Comparison of ENCODE assay signal across 25 cellular contexts in genomic region chr15:40250304-40250656, GRCh38. TPM values are rescaled to one million over a fixed set of nuclear protein-coding genes. Genes with fewer than 3 reads are reported as not detected.
DNase-seq lines count a peak whose midpoint lies in the region; ATAC-seq, FAIRE-seq and TF ChIP-seq lines count a peak whose summit lies in the region.
"Had no signal": no experiment of that assay in that cellular context is flagged by ENCODE, and none has a peak within 500 bp of the region (broad histone marks: within the 10 kb centered on the region; RNA-seq: fewer than 3 reads in every experiment).

No MANE protein-coding gene starts in this region.

- no peak overlapping the region for H2AFZ ChIP-seq in keratinocyte (ENCODE audit: control insufficient read depth, low read length)
- H2AFZ ChIP-seq: GM23248 had no signal

- H3K9me3 ChIP-seq in heart left ventricle (no peaks in the 10 kb centered on the region), keratinocyte (ENCODE audit: control insufficient read depth, low read depth, low read length) (no peaks in the 10 kb centered on the region)

- H3K27ac ChIP-seq in heart left ventricle (no peak overlapping the region), VCaP (peak overlapping the region; percentile 82), keratinocyte (ENCODE audit: control insufficient read depth, insufficient read depth, low read length) (no peak overlapping the region)
- H3K27ac ChIP-seq: C4-2B, GM23248, KMS-11 had no signal

- H3K36me3 ChIP-seq in heart left ventricle: no peaks in the 10 kb centered on the region
- peaks cover 16 to 18% of the 10 kb centered on the region in 2 experiments for H3K36me3 ChIP-seq in keratinocyte (ENCODE audit: control insufficient read depth in 2 of 2, extremely low read depth in 1 of 2, insufficient read depth in 2 of 2, low read length in 2 of 2)

- no peak for TF ChIP-seq POLR2A in heart left ventricle (IDR thresholded peaks at IDR 0.05)

- H3K4me3 ChIP-seq in heart left ventricle: no peak overlapping the region
- no peak overlapping the region for H3K4me3 ChIP-seq in keratinocyte (ENCODE audit: control insufficient read depth in 2 of 3, extremely low read depth in 1 of 3, insufficient read depth in 2 of 3, low read depth in 1 of 3, low read length in 3 of 3)
- H3K4me3 ChIP-seq: GM23248 had no signal

- WGBS in heart left ventricle, 4 donors: 88 to 95% (median 93%) methylated on average over 8 of the region's 8 CpGs

- no peak overlapping the region for H3K9ac ChIP-seq in keratinocyte (ENCODE audit: control insufficient read depth, extremely low read depth, insufficient read depth, low read length)
- H3K9ac ChIP-seq: GM23248, KMS-11 had no signal

- H3K27me3 ChIP-seq in heart left ventricle (peaks cover 0 to 32% (median 3%) of the 10 kb centered on the region in 9 donors), keratinocyte (ENCODE audit: control insufficient read depth, extremely low read depth, insufficient read depth, low read length) (no peaks in the 10 kb centered on the region)

- no peak for FAIRE-seq in keratinocyte (lab: Jason Lieb, UNC)
- FAIRE-seq: GM12892 had no signal

- H3K9me1 ChIP-seq in keratinocyte (ENCODE audit: control insufficient read depth, extremely low read depth, insufficient read depth, low read length): no peaks in the 10 kb centered on the region

- TF ChIP-seq CTCF in heart left ventricle (IDR thresholded peaks at IDR 0.05): no peak
- no peak for TF ChIP-seq CTCF in VCaP (conservative IDR thresholded peaks at IDR 0.05)
- TF ChIP-seq CTCF in keratinocyte (optimal IDR thresholded peaks at IDR 0.05 in 1 of 3, IDR thresholded peaks at IDR 0.05 in 1 of 3, conservative IDR thresholded peaks at IDR 0.05 in 1 of 3; ENCODE audit: extremely low read depth in 1 of 3, insufficient read depth in 2 of 3, low read length in 3 of 3): no peak

- peaks cover 3% of the 10 kb centered on the region for H3K79me2 ChIP-seq in keratinocyte (ENCODE audit: control insufficient read depth, insufficient read depth, low read length)

- DNase-seq in cardiac septum (ENCODE audit: low spot score) (peak; percentile 17), heart left ventricle (no peak), keratinocyte (ENCODE audit: low read depth, low spot score) (no peak), NCI-H748 treated with DMSO at 0.1 percent for 48 hours (lab: John Stamatoyannopoulos, UW) (no peak), occipital lobe (lab: John Stamatoyannopoulos, UW) (no peak)
- DNase-seq: Calu3, DMS153, H9, NCI-H1105, NCI-H2029 treated with DMSO at 0.1 percent for 48 hours, NCI-H345, NCI-H524, OCI-M1, SIG-M5 had no signal

- no peak for ATAC-seq in heart left ventricle
- ATAC-seq in HG02885 (IDR thresholded peaks at IDR 0.05; ENCODE audit: poor library complexity, unreplicated experiment): no peak

- H3K4me1 ChIP-seq in heart left ventricle (peaks cover 0 to 36% (median 17%) of the 10 kb centered on the region in 12 donors), keratinocyte (ENCODE audit: control insufficient read depth, extremely low read depth, insufficient read depth, low read length) (peaks cover 59% of the 10 kb centered on the region)

- peak overlapping the region; percentile 61 for H3K4me2 ChIP-seq in keratinocyte (ENCODE audit: control insufficient read depth, extremely low read depth, insufficient read depth, low read depth, low read length)
- H3K4me2 ChIP-seq: KMS-11 had no signal

- dilution Hi-C loops in keratinocyte (cut with MboI; ENCODE audit: extremely low pct_ligation_motif_present, low sequenced_read_pairs): no loop called here

- intact Hi-C loops in cardiac septum (cut with DNase I): no loop called here
- intact Hi-C loops in heart left ventricle (cut with DNase I): no loop called here

- H4K20me1 ChIP-seq in keratinocyte (ENCODE audit: control insufficient read depth, extremely low read depth, insufficient read depth, low read length): peaks cover 4% of the 10 kb centered on the region

RNA-seq across cellular contexts. Expression of gene PAK6, which starts 11.4 kb away (rescaled TPM):
- total RNA-seq in cardiac septum: 2.6 TPM
- total RNA-seq in heart left ventricle: 10 to 100 TPM in 2 of 9 donors, 1 to 10 TPM in 7; 5.0 to 17.4 (median 8.0) TPM
- 1 to 10 TPM in 1 of 2 donors, under 1 TPM in 1; 0.93 to 3.8 TPM for polyA plus RNA-seq in heart left ventricle
- polyA plus RNA-seq in keratinocyte: 9.6 to 19.2 TPM (median 11.5 TPM) in 3 replicates
- polyA plus RNA-seq in keratinocyte (2011; ENCODE audit: low read depth): 4.4 TPM
- 8.9 and 16.2 TPM in 2 replicates for polyA plus RNA-seq in keratinocyte (2011; cell fraction: cytosol; rRNA removed)
- 19.8 and 25.6 TPM in 2 replicates for polyA plus RNA-seq in keratinocyte (2011; cell fraction: nucleus; rRNA removed)
- 11.2 and 18.3 TPM in 2 replicates for polyA plus RNA-seq in keratinocyte (2012; ENCODE audit: low replicate concordance)
- 14.0 to 20.3 TPM (median 15.3 TPM) in 3 replicates for polyA minus RNA-seq in keratinocyte
- 51.4 TPM for polyA minus RNA-seq in keratinocyte (2011; cell fraction: cytosol; rRNA and poly(A)+ RNA removed)
- polyA minus RNA-seq in keratinocyte (2011; cell fraction: nucleus; rRNA and poly(A)+ RNA removed): 15.9 and 22.1 TPM in 2 replicates
- 11.2 TPM for total RNA-seq in occipital lobe
- total RNA-seq: GM23248 had no signal
- polyA plus RNA-seq: AG04450, GM23248 had no signal

RNA-seq across cellular contexts. Expression of gene ANKRD63, which starts 32.6 kb away (rescaled TPM):
- total RNA-seq in cardiac septum: not detected
- under 1 TPM in 5 of 9 donors, not detected in 4; 0.27 to 0.57 (median 0.45) TPM for total RNA-seq in heart left ventricle
- polyA plus RNA-seq in heart left ventricle: not detected
- not detected in 3 replicates for polyA plus RNA-seq in keratinocyte
- polyA plus RNA-seq in keratinocyte (2011; ENCODE audit: low read depth): not detected
- not detected in 2 replicates for polyA plus RNA-seq in keratinocyte (2011; cell fraction: cytosol; rRNA removed)
- polyA plus RNA-seq in keratinocyte (2011; cell fraction: nucleus; rRNA removed): not detected in 2 replicates
- not detected in 2 replicates for polyA plus RNA-seq in keratinocyte (2012; ENCODE audit: low replicate concordance)
- not detected in 3 replicates for polyA minus RNA-seq in keratinocyte
- polyA minus RNA-seq in keratinocyte (2011; cell fraction: cytosol; rRNA and poly(A)+ RNA removed): not detected
- not detected in 2 replicates for polyA minus RNA-seq in keratinocyte (2011; cell fraction: nucleus; rRNA and poly(A)+ RNA removed)
- not detected for total RNA-seq in occipital lobe
- total RNA-seq: A172; Calu3; CD8-positive, alpha-beta memory T cell; GM23248; HT1080; RPMI7951 had no signal
- polyA plus RNA-seq: AG04450; CD8-positive, alpha-beta memory T cell; GM23248 had no signal

RNA-seq across cellular contexts. Expression of gene PLCB2, which starts 57.5 kb away (rescaled TPM):
- total RNA-seq in cardiac septum (4.6 TPM), heart left ventricle (10 to 100 TPM in 2 of 9 donors, 1 to 10 TPM in 7; 1.6 to 46.2 (median 4.8) TPM), occipital lobe (3.3 TPM)
- polyA plus RNA-seq in heart left ventricle (1 to 10 TPM; 3.5 to 7.7 TPM), keratinocyte (0.52 to 1.1 TPM (median 0.73 TPM) in 3 replicates)
- polyA plus RNA-seq in keratinocyte (2011; ENCODE audit: low read depth): not detected
- 0.69 and 0.72 TPM in 2 replicates for polyA plus RNA-seq in keratinocyte (2011; cell fraction: cytosol; rRNA removed)
- polyA plus RNA-seq in keratinocyte (2011; cell fraction: nucleus; rRNA removed): 0.73 and 1.3 TPM in 2 replicates
- polyA plus RNA-seq in keratinocyte (2012; ENCODE audit: low replicate concordance): 0.23 and 1.4 TPM in 2 replicates
- 0.40 to 0.69 TPM in 2 of 3 replicates, not detected in the other for polyA minus RNA-seq in keratinocyte
- not detected for polyA minus RNA-seq in keratinocyte (2011; cell fraction: cytosol; rRNA and poly(A)+ RNA removed)
- not detected in 2 replicates for polyA minus RNA-seq in keratinocyte (2011; cell fraction: nucleus; rRNA and poly(A)+ RNA removed)
- total RNA-seq: A172 had no signal
